Comparison of ENCODE assay signal across 7 cellular contexts in the genomic region with DNA sequence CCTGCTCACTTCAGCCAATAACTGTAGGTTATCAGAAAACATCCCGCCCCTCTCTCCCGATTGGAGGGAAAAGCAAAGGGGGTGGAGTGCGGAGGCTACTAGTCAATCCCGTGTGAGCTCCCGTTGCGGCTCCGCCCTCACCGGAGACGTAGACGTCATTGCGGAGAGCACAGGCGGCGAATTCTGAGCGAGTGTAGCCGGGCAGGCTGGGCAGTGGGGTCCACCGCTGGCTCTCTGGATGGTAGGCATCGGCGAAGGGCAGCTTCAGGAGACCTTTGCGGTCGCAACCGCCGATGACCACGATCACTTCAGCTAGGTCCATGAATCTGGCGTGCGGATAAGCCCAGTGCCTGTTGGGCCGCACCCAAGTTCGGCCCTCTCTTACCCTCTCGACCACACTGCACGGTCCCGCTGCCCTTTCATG. TPM values are rescaled to one million over a fixed set of nuclear protein-coding genes. Genes with fewer than 3 reads are reported as not detected.
DNase-seq lines count a peak whose midpoint lies in the region; ATAC-seq and TF ChIP-seq lines count a peak whose summit lies in the region.

No MANE protein-coding gene starts in this region.

- H3K9me3 Mint-ChIP-seq in naive thymus-derived CD8-positive, alpha-beta T cell = peaks cover 0 to 4% (median 0%) of the 10 kb centered on the region in 9 donors

- TF ChIP-seq CTCF in epithelial cell of proximal tubule (conservative IDR thresholded peaks at IDR 0.05; ENCODE audit: low read depth, low read length) = no peak

- peaks cover 27 to 45% (median 32%) of the 10 kb centered on the region in 5 donors for H3K27me3 Mint-ChIP-seq in naive thymus-derived CD8-positive, alpha-beta T cell

- H3K4me3 Mint-ChIP-seq in naive thymus-derived CD8-positive, alpha-beta T cell = peak overlapping the region; percentile 47 to 84 (median 77)

- H3K27ac Mint-ChIP-seq in naive thymus-derived CD8-positive, alpha-beta T cell = peak overlapping the region in 3 of 10 donors; percentile 14 to 75 (median 72)

- ATAC-seq in naive thymus-derived CD8-positive, alpha-beta T cell = peak; percentile 71 to 78
- no peak for ATAC-seq in HG02981 (IDR thresholded peaks at IDR 0.05; ENCODE audit: unreplicated experiment)

- peak; percentile 94 for DNase-seq in GM19238 (ENCODE audit: insufficient read length, low spot score)
- peak; percentile 64 to 80 for DNase-seq in NCI-H524 (lab: John Stamatoyannopoulos, UW)
- peak; percentile 71 for DNase-seq in activated T-cell treated with anti-CD3 and anti-CD28 coated beads for 48 hours (ENCODE audit: low read depth)
- DNase-seq in epithelial cell of proximal tubule (ENCODE audit: low read depth) = peak; percentile 45
- DNase-seq in naive thymus-derived CD8-positive, alpha-beta T cell = peak; percentile 32 to 82 (median 58)
- DNase-seq in stimulated activated naive CD4-positive, alpha-beta T cell (lab: John Stamatoyannopoulos, UW) = peak; percentile 26 to 71 (median 38)

- POLR2A ChIA-PET in naive thymus-derived CD8-positive, alpha-beta T cell (lab: Charles Lee) = interaction anchor here (0.8 kb wide), 2 partner anchors 10 to 28 kb away, joined by 3 read pairs; no protein-coding TSS in a partner anchor

- peaks cover 1 to 4% (median 2%) of the 10 kb centered on the region in 3 donors for H3K36me3 Mint-ChIP-seq in naive thymus-derived CD8-positive, alpha-beta T cell

- peak overlapping the region; percentile 51 for H3K4me3 ChIP-seq in epithelial cell of proximal tubule (ENCODE audit: low read depth, low read length)

- peaks cover 16 to 31% (median 20%) of the 10 kb centered on the region in 4 donors for H3K4me1 Mint-ChIP-seq in naive thymus-derived CD8-positive, alpha-beta T cell

RNA-seq across cellular contexts. Expression of a gene that starts 4.7 kb away (rescaled TPM):
- total RNA-seq in epithelial cell of proximal tubule = 1.4 and 3.3 TPM in 2 replicates
- 1 to 10 TPM in 1 of 2 experiments, under 1 TPM in 1; 0.66 to 1.3 TPM for total RNA-seq in naive thymus-derived CD8-positive, alpha-beta T cell
- 1 to 10 TPM in 1 of 3 donors, under 1 TPM in 2; 0.38 to 1.2 (median 0.74) TPM for polyA plus RNA-seq in naive thymus-derived CD8-positive, alpha-beta T cell

RNA-seq across cellular contexts. Expression of a gene that starts 29.0 kb away (rescaled TPM):
- total RNA-seq in epithelial cell of proximal tubule = 3,041 and 3,442 TPM in 2 replicates
- total RNA-seq in naive thymus-derived CD8-positive, alpha-beta T cell = 1,000 to 10,000 TPM; 5,159 to 5,268 TPM
- 1,000 to 10,000 TPM; 6,922 to 7,216 (median 7,023) TPM for polyA plus RNA-seq in naive thymus-derived CD8-positive, alpha-beta T cell

Comparison
In these comparisons a context has a peak if more than half of its experiments do, and no peak if none do; other contexts are left out.
1. DNase-seq: peak in every context shown above with its lines; median percentile 94 in GM19238; 72 in NCI-H524; 71 in activated T-cell treated with anti-CD3 and anti-CD28 coated beads for 48 hours; 58 in naive thymus-derived CD8-positive, alpha-beta T cell; 45 in epithelial cell of proximal tubule; 38 in stimulated activated naive CD4-positive, alpha-beta T cell.